In the genomic region with DNA sequence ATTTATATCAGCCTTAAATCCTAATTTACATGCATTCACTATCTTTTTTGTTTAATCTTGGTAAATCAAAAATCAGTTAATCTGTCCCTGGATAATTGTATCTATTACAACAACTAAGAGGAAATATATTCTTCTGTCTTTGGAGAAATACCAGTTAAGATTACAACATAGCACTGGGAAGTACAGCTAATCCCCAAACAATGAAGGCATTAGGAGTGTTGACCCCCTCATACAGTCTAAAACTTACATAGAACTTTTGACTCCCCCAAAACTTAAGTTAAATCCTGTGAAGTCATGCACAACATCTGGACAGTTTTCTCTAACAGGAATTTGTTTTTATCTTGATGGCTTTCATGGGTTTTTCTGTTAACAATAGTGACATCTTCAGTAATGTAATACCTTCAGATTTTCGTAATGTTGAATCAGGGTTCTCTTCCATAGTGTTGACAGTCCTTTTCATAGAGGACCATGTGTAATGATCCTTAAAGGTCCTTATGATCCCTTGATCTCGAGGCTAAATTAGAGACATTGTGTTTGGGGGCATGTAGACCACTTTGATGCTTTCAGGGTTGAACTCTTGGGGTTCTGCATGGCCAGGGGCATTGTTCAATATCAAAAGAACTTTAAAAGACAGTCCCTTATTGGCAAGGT, we compare ENCODE assay signal across 31 cellular contexts. TPM values are rescaled to one million over a fixed set of nuclear protein-coding genes. Genes with fewer than 3 reads are reported as not detected.
DNase-seq lines count a peak whose midpoint lies in the region; ATAC-seq and TF ChIP-seq lines count a peak whose summit lies in the region.
"Had no signal": no experiment of that assay in that cellular context is flagged by ENCODE, and none has a peak within 500 bp of the region (broad histone marks: within the 10 kb centered on the region; RNA-seq: fewer than 3 reads in every experiment).

No MANE protein-coding gene starts in this region.

- POLR2A ChIA-PET in IMR-90 (lab: Charles Lee; ENCODE audit: unreplicated experiment) (no interaction called here), MCF 10A (lab: Yijun Ruan, JAX) (interaction anchor here (0.8 to 1.1 kb wide), 3 partner anchors 9 to 19 kb away, joined by 3 to 4 read pairs (median 3); no protein-coding TSS in a partner anchor), OCI-LY7 (lab: Charles Lee) (interaction anchor here (1.2 kb wide), 1 partner anchor 18 kb away, joined by 3 read pairs; no protein-coding TSS in a partner anchor)
- POLR2A ChIA-PET in activated CD4-positive, alpha-beta memory T cell treated with anti-CD3 and anti-CD28 coated beads, Interleukin-2, amount 10 ng/mL, durations not matched to agents 7 days and 5 days (lab: Charles Lee) = no interaction called here

- no peak overlapping the region for H2BK15ac ChIP-seq in IMR-90 (ENCODE audit: low read depth, low read length)

- H4K5ac ChIP-seq in IMR-90 (ENCODE audit: low read depth, low read length) = 0 out of 2 replicates have a peak overlapping the region, but pooled peaks have one; percentile 8

- H3K9ac ChIP-seq in IMR-90 (ENCODE audit: low read depth, low read length) = no peak overlapping the region

- H3K27me3 ChIP-seq in ACC112 (ENCODE audit: insufficient read depth, low read length) = no peaks in the 10 kb centered on the region
- no peaks in the 10 kb centered on the region for H3K27me3 ChIP-seq in IMR-90 (ENCODE audit: control insufficient read depth, insufficient read depth, low read length)
- H3K27me3 ChIP-seq: left lung, ovary, SJSA1, uterus had no signal

- H3K4me3 ChIP-seq in ACC112 (ENCODE audit: low read depth, low read length) (no peak overlapping the region), IMR-90 (ENCODE audit: insufficient read depth, low read depth, low read length) (no peak overlapping the region), fibroblast of mammary gland (ENCODE audit: control insufficient read depth, low read depth, low read length) (no peak overlapping the region), OCI-LY7 (ENCODE audit: low read depth, low read length, poor library complexity, severe bottlenecking) (no peak overlapping the region)
- H3K4me3 ChIP-seq: left lung, ovary, SJSA1, thoracic aorta, uterus had no signal

- H4K8ac ChIP-seq in IMR-90 (ENCODE audit: low read depth in 2 of 2, low read length in 2 of 2) = no peak overlapping the region

- H3K79me2 ChIP-seq in ACC112 (ENCODE audit: control insufficient read depth, insufficient read depth, low read length, unreplicated experiment) = no peaks in the 10 kb centered on the region
- no peaks in the 10 kb centered on the region for H3K79me2 ChIP-seq in OCI-LY7 (ENCODE audit: insufficient read depth, low read depth, low read length)

- H3K23ac ChIP-seq in IMR-90 (ENCODE audit: low read depth, low read length) = no peak overlapping the region

- TF ChIP-seq POLR2A in IMR-90 (IDR thresholded peaks at IDR 0.05; ENCODE audit: low read depth, low read length) = no peak

- intact Hi-C loops in IMR-90 (cut with micrococcal nuclease) (no loop called here), MCF 10A (cut with micrococcal nuclease) (no loop called here), OCI-LY7 (cut with micrococcal nuclease; ENCODE audit: unreplicated experiment) (no loop called here)

- H4K20me1 ChIP-seq in IMR-90 (ENCODE audit: insufficient read depth, low read length) (no peaks in the 10 kb centered on the region), OCI-LY7 (ENCODE audit: insufficient read depth, low read length) (no peaks in the 10 kb centered on the region)

- no peak overlapping the region for H2BK20ac ChIP-seq in IMR-90 (ENCODE audit: low read depth, low read length)

- H3K14ac ChIP-seq in IMR-90 (replicated peaks; ENCODE audit: low read depth, low read length) = no peak overlapping the region

- H3K56ac ChIP-seq in IMR-90 (ENCODE audit: extremely low read depth, insufficient read depth, low read length) = no peak overlapping the region

- no peak overlapping the region for H2AK5ac ChIP-seq in IMR-90 (ENCODE audit: low read depth, low read length)

- no peak for TF ChIP-seq RAD21 in IMR-90 (IDR thresholded peaks at IDR 0.05; ENCODE audit: low read length)

- dilution Hi-C loops in IMR-90 (cut with HindIII; ENCODE audit: low sequenced_read_pairs, unreplicated experiment) = no loop called here

- H2AFZ ChIP-seq in ACC112 (ENCODE audit: low read length, unreplicated experiment) = no peak overlapping the region
- no peak overlapping the region for H2AFZ ChIP-seq in IMR-90 (replicated peaks; ENCODE audit: low read length, poor library complexity)
- no peak overlapping the region for H2AFZ ChIP-seq in OCI-LY7 (ENCODE audit: low read length)

- BruUV-seq in IMR-90 (replicated peaks; lab: Mats Ljungman, UMichigan) (no TSS peak), MCF 10A (replicated peaks; lab: Mats Ljungman, UMichigan) (no TSS peak), OCI-LY7 (replicated peaks; lab: Mats Ljungman, UMichigan) (no TSS peak)

- H3K4me1 Mint-ChIP-seq in nephron = peaks cover 23% of the 10 kb centered on the region
- H3K4me1 Mint-ChIP-seq in activated CD4-positive, alpha-beta memory T cell treated with anti-CD3 and anti-CD28 coated beads, Interleukin-2, amount 10 ng/mL, durations not matched to agents 7 days and 5 days = no peaks in the 10 kb centered on the region
- H3K4me1 Mint-ChIP-seq in MCF 10A (ENCODE audit: insufficient read depth, unreplicated experiment) = peaks cover 8% of the 10 kb centered on the region
- H3K4me1 Mint-ChIP-seq: CD4-positive, alpha-beta memory T cell; memory B cell had no signal

- peak; percentile 56 for ATAC-seq in IMR-90 (ENCODE audit: low read depth)
- ATAC-seq in HG03025 (IDR thresholded peaks at IDR 0.05; ENCODE audit: low FRiP score, unreplicated experiment) = no peak
- ATAC-seq: left lung had no signal

- DNase-seq in IMR-90 = peak; percentile 49
- DNase-seq in fibroblast of mammary gland (ENCODE audit: low read depth) = peak; percentile 70
- no peak for DNase-seq in activated CD4-positive, alpha-beta memory T cell treated with anti-CD3 and anti-CD28 coated beads, Interleukin-2, amount 10 ng/mL, durations not matched to agents 7 days and 5 days
- DNase-seq in MCF 10A (ENCODE audit: unreplicated experiment) = no peak
- DNase-seq in OCI-LY7 (ENCODE audit: low spot score) = no peak
- DNase-seq: activated CD4-positive, alpha-beta T cell treated with anti-CD3 and anti-CD28 coated beads for 48 hours; activated CD8-positive, alpha-beta memory T cell treated with anti-CD3 and anti-CD28 coated beads for 24 hours; activated effector memory CD4-positive, alpha-beta T cell treated with Interleukin-2 at 50 U/mL for 16 hours; activated T-cell treated with anti-CD3 and anti-CD28 coated beads for 4 hours; CD4-positive, alpha-beta memory T cell; central memory CD4-positive, alpha-beta T cell; glutamatergic neuron; H7; Kasumi-1; left lung; NCI-H146; NCI-H446 treated with DMSO at 0.1 percent for 48 hours; NCI-H774; ovary; retina; stimulated activated CD4-positive, alpha-beta T cell treated with anti-CD3 and anti-CD28 coated beads, Interleukin-1b, Interleukin-23, amount 100 ng/mL, for 48 hours; uterus had no signal

- H3K79me1 ChIP-seq in IMR-90 (ENCODE audit: low read depth in 1 of 2, low read length in 2 of 2) = no peaks in the 10 kb centered on the region

- H3K27me3 Mint-ChIP-seq in nephron (ENCODE audit: low read depth) (no peaks in the 10 kb centered on the region), MCF 10A (ENCODE audit: insufficient read depth, unreplicated experiment) (no peaks in the 10 kb centered on the region)
- H3K27me3 Mint-ChIP-seq in activated CD4-positive, alpha-beta memory T cell treated with anti-CD3 and anti-CD28 coated beads, Interleukin-2, amount 10 ng/mL, durations not matched to agents 7 days and 5 days = no peaks in the 10 kb centered on the region
- H3K27me3 Mint-ChIP-seq: activated naive CD8-positive, alpha-beta T cell; CD4-positive, alpha-beta memory T cell; dendritic cell treated with granulocyte-macrophage colony-stimulating factor and Interleukin-4, amounts not matched to agents 40 ng/mL and 50 ng/mL, for 4 days; memory B cell; stimulated activated naive CD8-positive, alpha-beta T cell treated with anti-CD3 and anti-CD28 coated beads, Interleukin-15, Interleukin-2, amounts not matched to agents 100 ng/mL and 50 ng/mL, for 24 hours had no signal

- H3K9me3 ChIP-seq in IMR-90 (ENCODE audit: control insufficient read depth, insufficient read depth, low read length) (no peaks in the 10 kb centered on the region), OCI-LY7 (ENCODE audit: low read length) (no peaks in the 10 kb centered on the region)
- H3K9me3 ChIP-seq: left lung, ovary, SJSA1, uterus had no signal

- TF ChIP-seq CTCF in IMR-90 (conservative IDR thresholded peaks at IDR 0.05; ENCODE audit: low read depth, low read length) (no peak), fibroblast of mammary gland (conservative IDR thresholded peaks at IDR 0.05; ENCODE audit: control insufficient read depth, insufficient read depth, low read depth, low read length) (no peak), nephron (IDR thresholded peaks at IDR 0.05; ENCODE audit: unreplicated experiment in 3 of 3) (no peak), MCF 10A (IDR thresholded peaks at IDR 0.05; ENCODE audit: unreplicated experiment) (no peak), OCI-LY7 (conservative IDR thresholded peaks at IDR 0.05; ENCODE audit: low read length) (no peak)

- peak overlapping the region; percentile 33 for H3K18ac ChIP-seq in IMR-90 (ENCODE audit: low read depth, low read length)

- H3K4ac ChIP-seq in IMR-90 (ENCODE audit: low read depth, low read length) = no peak overlapping the region

- no CpG with 5 or more reads among the region's 2 CpGs for WGBS in IMR-90 (ENCODE audit: extremely low coverage in 2 of 2, insufficient read length in 1 of 2), 2 experiments

- H3K36me3 ChIP-seq in ACC112 (ENCODE audit: insufficient read depth, low read length) = peaks cover 35% of the 10 kb centered on the region
- H3K36me3 ChIP-seq in IMR-90 (ENCODE audit: control insufficient read depth, insufficient read depth, low read length) = peaks cover 12% of the 10 kb centered on the region
- H3K36me3 ChIP-seq in OCI-LY7 (ENCODE audit: insufficient read depth, low read length) = peaks cover 90% of the 10 kb centered on the region
- H3K36me3 ChIP-seq: ovary, uterus had no signal

- H3K9me2 ChIP-seq in OCI-LY7 (ENCODE audit: insufficient read depth, low read length) = no peaks in the 10 kb centered on the region

- H3K36me3 Mint-ChIP-seq in nephron (ENCODE audit: low read depth) (peaks cover 69% of the 10 kb centered on the region), MCF 10A (ENCODE audit: insufficient read depth, unreplicated experiment) (peaks cover 82% of the 10 kb centered on the region)
- H3K36me3 Mint-ChIP-seq in activated CD4-positive, alpha-beta memory T cell treated with anti-CD3 and anti-CD28 coated beads, Interleukin-2, amount 10 ng/mL, durations not matched to agents 7 days and 5 days (ENCODE audit: low read depth) = peaks cover 62% of the 10 kb centered on the region

- H2AK9ac ChIP-seq in IMR-90 (replicated peaks; ENCODE audit: low read depth, low read length, poor library complexity) = no peak overlapping the region

- H3K9me3 Mint-ChIP-seq in nephron (peaks cover 3% of the 10 kb centered on the region), MCF 10A (ENCODE audit: unreplicated experiment) (no peaks in the 10 kb centered on the region)
- H3K9me3 Mint-ChIP-seq in activated CD4-positive, alpha-beta memory T cell treated with anti-CD3 and anti-CD28 coated beads, Interleukin-2, amount 10 ng/mL, durations not matched to agents 7 days and 5 days = peaks cover 5% of the 10 kb centered on the region
- H3K9me3 Mint-ChIP-seq: dendritic cell treated with granulocyte-macrophage colony-stimulating factor and Interleukin-4, amounts not matched to agents 40 ng/mL and 50 ng/mL, for 4 days; memory B cell had no signal

- H3K27ac ChIP-seq in ACC112 (ENCODE audit: low read depth, low read length) (peak overlapping the region; percentile 17; the same call in 1 of the 2 replicates), IMR-90 (ENCODE audit: insufficient read depth, low read length) (peak overlapping the region; percentile 52; the same call in 1 of the 2 replicates), OCI-LY7 (ENCODE audit: low read depth, low read length, poor library complexity, severe bottlenecking) (no peak overlapping the region)
- H3K27ac ChIP-seq: left lung, ovary, SJSA1, thoracic aorta, uterus had no signal

- H4K91ac ChIP-seq in IMR-90 (ENCODE audit: insufficient read depth, low read depth, low read length) = no peak overlapping the region

- CTCF ChIA-PET in IMR-90 (lab: Yijun Ruan, JAX) = no interaction called here
- CTCF ChIA-PET in activated CD4-positive, alpha-beta memory T cell treated with anti-CD3 and anti-CD28 coated beads, Interleukin-2, amount 10 ng/mL, durations not matched to agents 7 days and 5 days (lab: Charles Lee) = no interaction called here
- CTCF ChIA-PET in MCF 10A (lab: Yijun Ruan, JAX) = no interaction called here
- CTCF ChIA-PET in OCI-LY7 (lab: Charles Lee; ENCODE audit: unreplicated experiment) = no interaction called here

- in situ Hi-C loops in IMR-90 (cut with MboI; ENCODE audit: low sequenced_read_pairs) = no loop called here

- peak overlapping the region; percentile 36 for H2BK5ac ChIP-seq in IMR-90 (ENCODE audit: low read depth, low read length, poor library complexity, severe bottlenecking)

- peak overlapping the region; percentile 13; the same call in 1 of the 2 replicates for H3K4me2 ChIP-seq in IMR-90 (ENCODE audit: low read depth, low read length)
- H3K4me2 ChIP-seq in OCI-LY7 (ENCODE audit: low read length) = no peak overlapping the region

- no peaks in the 10 kb centered on the region for H3K9me1 ChIP-seq in IMR-90 (ENCODE audit: insufficient read depth, low read length)

- H3K27ac Mint-ChIP-seq in nephron = peak overlapping the region; percentile 62 to 69 (median 62)
- H3K27ac Mint-ChIP-seq in activated CD4-positive, alpha-beta memory T cell treated with anti-CD3 and anti-CD28 coated beads, Interleukin-2, amount 10 ng/mL, durations not matched to agents 7 days and 5 days = no peak overlapping the region
- no peak overlapping the region for H3K27ac Mint-ChIP-seq in MCF 10A (ENCODE audit: low read depth, unreplicated experiment)
- H3K27ac Mint-ChIP-seq: activated naive CD8-positive, alpha-beta T cell; dendritic cell treated with granulocyte-macrophage colony-stimulating factor and Interleukin-4, amounts not matched to agents 40 ng/mL and 50 ng/mL, for 4 days; memory B cell; stimulated activated naive CD8-positive, alpha-beta T cell treated with anti-CD3 and anti-CD28 coated beads, Interleukin-15, Interleukin-2, amounts not matched to agents 100 ng/mL and 50 ng/mL, for 24 hours had no signal

- H3K4me1 ChIP-seq in ACC112 (ENCODE audit: control insufficient read depth, insufficient read depth, low read length, unreplicated experiment) = peaks cover 5% of the 10 kb centered on the region
- H3K4me1 ChIP-seq in IMR-90 (ENCODE audit: control insufficient read depth, insufficient read depth, low read length) = no peaks in the 10 kb centered on the region; the same call in 1 of the 2 replicates
- peaks cover 14% of the 10 kb centered on the region for H3K4me1 ChIP-seq in OCI-LY7 (ENCODE audit: insufficient read depth, low read length, poor library complexity, severe bottlenecking)
- H3K4me1 ChIP-seq: SJSA1, uterus had no signal

- no peak overlapping the region for H2BK120ac ChIP-seq in IMR-90 (ENCODE audit: low read depth, low read length)

- no peak overlapping the region for H3K4me3 Mint-ChIP-seq in nephron
- H3K4me3 Mint-ChIP-seq in activated CD4-positive, alpha-beta memory T cell treated with anti-CD3 and anti-CD28 coated beads, Interleukin-2, amount 10 ng/mL, durations not matched to agents 7 days and 5 days = no peak overlapping the region
- no peak overlapping the region for H3K4me3 Mint-ChIP-seq in MCF 10A (ENCODE audit: unreplicated experiment)
- H3K4me3 Mint-ChIP-seq: activated naive CD8-positive, alpha-beta T cell; CD4-positive, alpha-beta memory T cell; dendritic cell treated with granulocyte-macrophage colony-stimulating factor and Interleukin-4, amounts not matched to agents 40 ng/mL and 50 ng/mL, for 4 days; memory B cell; stimulated activated naive CD8-positive, alpha-beta T cell treated with anti-CD3 and anti-CD28 coated beads, Interleukin-15, Interleukin-2, amounts not matched to agents 100 ng/mL and 50 ng/mL, for 24 hours had no signal

RNA-seq across cellular contexts. Expression of a gene that starts 24.1 kb away (rescaled TPM):
- total RNA-seq in IMR-90 (2012; rRNA removed) (0.28 and 0.36 TPM in 2 replicates), MCF 10A (2022) (6.3 and 7.4 TPM in 2 replicates), OCI-LY7 (2022) (0.59 and 1.2 TPM in 2 replicates)
- polyA plus RNA-seq in IMR-90 (2012; rRNA removed) = 0.21 and 0.22 TPM in 2 replicates
- 0.05 TPM in 2 replicates for polyA plus RNA-seq in IMR-90 (2012; cell fraction: cytosol; rRNA removed)
- polyA plus RNA-seq in IMR-90 (2012; cell fraction: nucleus; rRNA removed; ENCODE audit: low replicate concordance) = 0.40 and 0.83 TPM in 2 replicates
- total RNA-seq in activated CD4-positive, alpha-beta memory T cell treated with anti-CD3 and anti-CD28 coated beads, Interleukin-2, amount 10 ng/mL, durations not matched to agents 7 days and 5 days = under 1 TPM; 0.73 to 0.95 TPM
- 0.38 and 0.85 TPM in 2 replicates for total RNA-seq in OCI-LY7 (2014; rRNA removed; shearing (Covaris generic))

RNA-seq across cellular contexts. Expression of a gene that starts 26.3 kb away (rescaled TPM):
- total RNA-seq in IMR-90 (2012; rRNA removed) = 7.0 and 17.2 TPM in 2 replicates
- 9.1 and 10.2 TPM in 2 replicates for polyA plus RNA-seq in IMR-90 (2012; rRNA removed)
- polyA plus RNA-seq in IMR-90 (2012; cell fraction: cytosol; rRNA removed) = 2.7 and 5.5 TPM in 2 replicates
- 1.3 and 11.4 TPM in 2 replicates for polyA plus RNA-seq in IMR-90 (2012; cell fraction: nucleus; rRNA removed; ENCODE audit: low replicate concordance)
- total RNA-seq in activated CD4-positive, alpha-beta memory T cell treated with anti-CD3 and anti-CD28 coated beads, Interleukin-2, amount 10 ng/mL, durations not matched to agents 7 days and 5 days = 10 to 100 TPM; 25.6 to 28.2 TPM
- total RNA-seq in MCF 10A (2022) = 11.9 and 15.0 TPM in 2 replicates
- 29.9 and 37.1 TPM in 2 replicates for total RNA-seq in OCI-LY7 (2014; rRNA removed; shearing (Covaris generic))
- 41.6 and 42.9 TPM in 2 replicates for total RNA-seq in OCI-LY7 (2022)

RNA-seq across cellular contexts. Expression of a gene that starts 26.4 kb away (rescaled TPM):
- total RNA-seq in IMR-90 (2012; rRNA removed) (40.1 and 41.1 TPM in 2 replicates), MCF 10A (2022) (50.7 and 55.3 TPM in 2 replicates), OCI-LY7 (2022) (50.3 and 55.2 TPM in 2 replicates)
- polyA plus RNA-seq in IMR-90 (2012; rRNA removed) = 17.3 and 18.9 TPM in 2 replicates
- 7.5 and 11.5 TPM in 2 replicates for polyA plus RNA-seq in IMR-90 (2012; cell fraction: cytosol; rRNA removed)
- polyA plus RNA-seq in IMR-90 (2012; cell fraction: nucleus; rRNA removed; ENCODE audit: low replicate concordance) = 9.7 and 24.9 TPM in 2 replicates
- total RNA-seq in activated CD4-positive, alpha-beta memory T cell treated with anti-CD3 and anti-CD28 coated beads, Interleukin-2, amount 10 ng/mL, durations not matched to agents 7 days and 5 days = 10 to 100 TPM; 38.5 to 39.0 TPM
- total RNA-seq in OCI-LY7 (2014; rRNA removed; shearing (Covaris generic)) = 18.5 and 19.6 TPM in 2 replicates

Comparison
In these comparisons a context has a peak if more than half of its experiments do, and no peak if none do; other contexts are left out.
1. DNase-seq: peak in IMR-90 (single experiment) and fibroblast of mammary gland (single experiment); none in activated CD4-positive, alpha-beta memory T cell treated with anti-CD3 and anti-CD28 coated beads, Interleukin-2, amount 10 ng/mL, durations not matched to agents 7 days and 5 days (single experiment), MCF 10A (single experiment) and OCI-LY7 (single experiment).
2. H3K27ac Mint-ChIP-seq: peak in nephron (3 of 3); none in activated CD4-positive, alpha-beta memory T cell treated with anti-CD3 and anti-CD28 coated beads, Interleukin-2, amount 10 ng/mL, durations not matched to agents 7 days and 5 days (single experiment) and MCF 10A (single experiment).
3. POLR2A ChIA-PET loops: an anchor here in MCF 10A (0.8 to 1.1 kb wide) and OCI-LY7 (1.2 kb wide); none called in IMR-90 and activated CD4-positive, alpha-beta memory T cell treated with anti-CD3 and anti-CD28 coated beads, Interleukin-2, amount 10 ng/mL, durations not matched to agents 7 days and 5 days.